In genomic region chr15:71237456-71238188, GRCh38 we compare ENCODE assay signal across 1 cellular context.
TF ChIP-seq lines count a peak whose summit lies in the region.

No MANE protein-coding gene starts in this region.

TF ChIP-seq in A549, 52 proteins besides CTCF, POLR2A, EP300 and RAD21 (continued from another document):
- TF ChIP-seq REST (IDR thresholded peaks at IDR 0.05) = no peak
- TF ChIP-seq BHLHE40 (IDR thresholded peaks at IDR 0.05; ENCODE audit: low read depth, low read length) = no peak
- peak; percentile 94 for TF ChIP-seq MAFK (IDR thresholded peaks at IDR 0.05; ENCODE audit: partially characterized antibody)
- TF ChIP-seq ZFP36 (IDR thresholded peaks at IDR 0.05; ENCODE audit: borderline replicate concordance, partially characterized antibody) = no peak
- TF ChIP-seq EHF (CRISPR knock-in tag; IDR thresholded peaks at IDR 0.05) = peak; percentile 91; the same call in 1 of the 2 replicates
- peak; percentile 69; the same call in 1 of the 2 replicates for TF ChIP-seq TP53 (CRISPR knock-in tag; IDR thresholded peaks at IDR 0.05)
- 0 out of 2 replicates have a peak, but pooled peaks have one; percentile 24 for TF ChIP-seq MYC (IDR thresholded peaks at IDR 0.05; ENCODE audit: borderline replicate concordance, low read length)
- TF ChIP-seq RARB (CRISPR knock-in tag; IDR thresholded peaks at IDR 0.05) = peak; percentile 69; the same call in 1 of the 2 replicates
- peak; percentile 96 for TF ChIP-seq MAX (IDR thresholded peaks at IDR 0.05)
- TF ChIP-seq TFCP2L1 (CRISPR knock-in tag; IDR thresholded peaks at IDR 0.05) = no peak
- TF ChIP-seq HDAC2 (IDR thresholded peaks at IDR 0.05) = no peak
- TF ChIP-seq HES2 (IDR thresholded peaks at IDR 0.05) = no peak
- TF ChIP-seq HOXB13 (CRISPR knock-in tag; IDR thresholded peaks at IDR 0.05; ENCODE audit: low read depth) = peak; percentile 75; the same call in 1 of the 2 replicates
- no peak for TF ChIP-seq HMGXB4 (CRISPR knock-in tag; IDR thresholded peaks at IDR 0.05; ENCODE audit: borderline replicate concordance)
- no peak for TF ChIP-seq FOSB (CRISPR knock-in tag; IDR thresholded peaks at IDR 0.05)
- TF ChIP-seq RCOR1 (IDR thresholded peaks at IDR 0.05; ENCODE audit: low read depth, low read length) = no peak
- no peak for TF ChIP-seq RNF2 (IDR thresholded peaks at IDR 0.05; ENCODE audit: borderline replicate concordance, low read depth)
- no peak for TF ChIP-seq CBX2 (IDR thresholded peaks at IDR 0.05; ENCODE audit: borderline replicate concordance, low read depth)
- peak; percentile 75; the same call in 1 of the 2 replicates for TF ChIP-seq HOXA7 (CRISPR knock-in tag; IDR thresholded peaks at IDR 0.05)
- TF ChIP-seq PHF8 (IDR thresholded peaks at IDR 0.05; ENCODE audit: borderline replicate concordance, low read depth) = no peak
- peak; percentile 97 for TF ChIP-seq ATOH8 (CRISPR knock-in tag; IDR thresholded peaks at IDR 0.05; ENCODE audit: low read depth)
- TF ChIP-seq CHD4 (IDR thresholded peaks at IDR 0.05; ENCODE audit: borderline replicate concordance) = no peak
- TF ChIP-seq HOXB5 (CRISPR knock-in tag; IDR thresholded peaks at IDR 0.05) = peak; percentile 89; the same call in 1 of the 2 replicates
- peak; percentile 96 for TF ChIP-seq E2F6 (IDR thresholded peaks at IDR 0.05; ENCODE audit: borderline replicate concordance, low read depth)
- no peak for TF ChIP-seq CBX8 (IDR thresholded peaks at IDR 0.05)
- TF ChIP-seq ESRRA (IDR thresholded peaks at IDR 0.05; ENCODE audit: borderline replicate concordance, low read length) = no peak
- peak; percentile 30; the same call in 2 of the 3 replicates for TF ChIP-seq SMC3 (IDR thresholded peaks at IDR 0.05)
- no peak for TF ChIP-seq RFX5 (IDR thresholded peaks at IDR 0.05)
- 0 out of 2 replicates have a peak, but pooled peaks have one; percentile 49 for TF ChIP-seq ZSCAN20 (CRISPR knock-in tag; IDR thresholded peaks at IDR 0.05)
- TF ChIP-seq FOSL2 (IDR thresholded peaks at IDR 0.05) = peak; percentile 79
- peak; percentile 92 for TF ChIP-seq FOSL2 (CRISPR knock-in tag; IDR thresholded peaks at IDR 0.05)
- peak; percentile 87; the same call in 1 of the 2 replicates for TF ChIP-seq GATA3 (IDR thresholded peaks at IDR 0.05; ENCODE audit: borderline replicate concordance)
- no peak for TF ChIP-seq ZNF302 (CRISPR knock-in tag; IDR thresholded peaks at IDR 0.05)
- TF ChIP-seq ZC3H11A (IDR thresholded peaks at IDR 0.05) = no peak
- TF ChIP-seq HEYL (CRISPR knock-in tag; IDR thresholded peaks at IDR 0.05) = peak; percentile 78; the same call in 1 of the 2 replicates
- 0 out of 2 replicates have a peak, but pooled peaks have one; percentile 53 for TF ChIP-seq NPAS2 (CRISPR knock-in tag; IDR thresholded peaks at IDR 0.05; ENCODE audit: borderline replicate concordance)
- no peak; the same call in 1 of the 2 replicates for TF ChIP-seq FOXS1 (CRISPR knock-in tag; IDR thresholded peaks at IDR 0.05)
- TF ChIP-seq KDM1A (IDR thresholded peaks at IDR 0.05; ENCODE audit: low read depth) = no peak
- peak in 1 of 2 experiments; percentile 29; a peak in 1 of 4 replicates for TF ChIP-seq CEBPB (IDR thresholded peaks at IDR 0.05)
- no peak for TF ChIP-seq KDM5A (IDR thresholded peaks at IDR 0.05)
- TF ChIP-seq MAZ (IDR thresholded peaks at IDR 0.05; ENCODE audit: borderline replicate concordance, low read depth, low read length) = no peak
- no peak for TF ChIP-seq POLR2AphosphoS2 (conservative IDR thresholded peaks at IDR 0.05; ENCODE audit: low read length)
